ENCODE assay signal across 24 cellular contexts in the genomic region with DNA sequence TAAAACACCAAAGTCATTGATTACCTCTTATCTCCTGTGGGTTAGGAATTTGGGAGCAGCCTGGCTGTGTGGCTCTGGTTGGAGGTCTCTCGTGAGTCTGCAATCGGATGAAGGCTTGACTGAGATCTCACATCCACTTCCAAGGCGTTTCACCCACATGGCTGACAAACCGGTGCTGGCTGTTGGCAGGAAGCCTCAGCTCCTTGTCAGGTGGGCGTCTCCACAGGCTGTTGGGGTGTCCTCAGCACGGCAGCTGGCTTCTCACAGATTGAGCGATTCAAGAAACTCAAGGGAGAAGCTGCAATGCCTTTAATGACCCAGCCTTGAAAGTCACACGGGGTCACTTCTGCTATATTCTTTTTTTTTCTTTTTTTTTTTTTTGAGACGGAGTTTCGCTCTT. TPM values are rescaled to one million over a fixed set of nuclear protein-coding genes. Genes with fewer than 3 reads are reported as not detected.
A peak's percentile ranks its signal among the peaks of the same experiment; 100 is the strongest.
DNase-seq lines count a peak whose midpoint lies in the region; ATAC-seq and TF ChIP-seq lines count a peak whose summit lies in the region.
"Had no signal": no experiment of that assay in that cellular context is flagged by ENCODE, and none has a peak within 500 bp of the region (broad histone marks: within the 10 kb centered on the region; RNA-seq: fewer than 3 reads in every experiment).

No MANE protein-coding gene starts in this region.

- POLR2A ChIA-PET in WTC11 (lab: Charles Lee): interaction anchor here (0.7 kb wide), 1 partner anchor 147 kb away, joined by 3 read pairs; no protein-coding TSS in a partner anchor

- H3K4me3 ChIP-seq in spleen: no peak overlapping the region
- H3K4me3 ChIP-seq: BLaER1 treated with 17β-estradiol and CSF1 and Interleukin-3, amounts not matched to agents 10 nM and 100 nM had no signal

- H3K4me1 Mint-ChIP-seq in WTC11: no peaks in the 10 kb centered on the region

- no peaks in the 10 kb centered on the region for H3K36me3 ChIP-seq in spleen
- H3K36me3 ChIP-seq: BLaER1 treated with 17β-estradiol and CSF1 and Interleukin-3, amounts not matched to agents 10 nM and 100 nM had no signal

- WGBS in spleen, 5 donors: 77 to 84% (median 80%) methylated on average over 10 of the region's 10 CpGs

- TF ChIP-seq POLR2A in spleen (IDR thresholded peaks at IDR 0.05): no peak

- H3K27ac ChIP-seq in spleen: no peak overlapping the region
- H3K27ac ChIP-seq: 22Rv1; BLaER1 treated with 17β-estradiol and CSF1 and Interleukin-3, amounts not matched to agents 10 nM and 100 nM had no signal

- no peaks in the 10 kb centered on the region for H3K9me3 ChIP-seq in spleen
- H3K9me3 ChIP-seq: BLaER1 treated with 17β-estradiol and CSF1 and Interleukin-3, amounts not matched to agents 10 nM and 100 nM had no signal

- H3K27ac Mint-ChIP-seq in WTC11: 0 out of 2 replicates have a peak overlapping the region, but pooled peaks have one; percentile 36
- H3K27ac Mint-ChIP-seq: CD8-positive, alpha-beta T cell; HFFc6 had no signal

- no peaks in the 10 kb centered on the region for H3K9me3 Mint-ChIP-seq in WTC11
- H3K9me3 Mint-ChIP-seq: CD8-positive, alpha-beta T cell; HFFc6 had no signal

- no peaks in the 10 kb centered on the region for H3K36me3 Mint-ChIP-seq in WTC11
- H3K36me3 Mint-ChIP-seq: CD8-positive, alpha-beta T cell had no signal

- CTCF ChIA-PET in WTC11 (lab: Charles Lee): interaction anchor here (3.1 kb wide), 1 partner anchor 8 kb away, joined by 8 read pairs; no protein-coding TSS in a partner anchor

- H3K4me1 ChIP-seq in spleen: peaks cover 0 to 3% (median 0%) of the 10 kb centered on the region in 6 donors

- no peaks in the 10 kb centered on the region for H3K27me3 ChIP-seq in spleen (replicated peaks in 1 of 7)
- H3K27me3 ChIP-seq: BLaER1 treated with 17β-estradiol and CSF1 and Interleukin-3, amounts not matched to agents 10 nM and 100 nM had no signal

- TF ChIP-seq CTCF in WTC11 (IDR thresholded peaks at IDR 0.05): no peak
- no peak for TF ChIP-seq CTCF in spleen (IDR thresholded peaks at IDR 0.05 in 8 of 11, conservative IDR thresholded peaks at IDR 0.05 in 3 of 11)

- no peak for ATAC-seq in WTC11
- ATAC-seq in GM21717 (IDR thresholded peaks at IDR 0.05; ENCODE audit: unreplicated experiment): no peak
- ATAC-seq: CD8-positive, alpha-beta T cell; Panc1; SK-N-SH treated with all-trans-retinoic acid at 6 μM for 48 hours had no signal

- H3K4me3 Mint-ChIP-seq in WTC11: no peak overlapping the region
- H3K4me3 Mint-ChIP-seq: CD8-positive, alpha-beta T cell; HFFc6 had no signal

- intact Hi-C loops in spleen (cut with DNase I; ENCODE audit: low total_unique reads): no loop called here

- DNase-seq in DMS 273 (lab: John Stamatoyannopoulos, UW; ENCODE audit: unreplicated experiment) (peak; percentile 71), DMS 273 treated with DMSO at 0.1 percent for 48 hours (lab: John Stamatoyannopoulos, UW) (no peak), WTC11 (ENCODE audit: low spot score) (no peak), inferior parietal cortex (ENCODE audit: extremely low spot score) (peak; percentile 49), spleen (peak; percentile 47)
- no peak for DNase-seq in central memory CD4-positive, alpha-beta T cell
- DNase-seq in stimulated activated CD8-positive, alpha-beta memory T cell treated with anti-CD3 and anti-CD28 coated beads, Interleukin-4, amount 100 ng/mL, for 48 hours: no peak
- DNase-seq: ACHN; CD8-positive, alpha-beta T cell; DMS53; HFFc6; Kasumi-1; NCI-H1048; NCI-H1417 treated with DMSO at 0.1 percent for 48 hours; NCI-H187; NCI-H2107; NCI-H226; NCI-H510A treated with DMSO at 0.1 percent for 48 hours; SIG-M5 had no signal

- H3K27me3 Mint-ChIP-seq in WTC11 (ENCODE audit: low read depth): no peaks in the 10 kb centered on the region

TF ChIP-seq in WTC11, 78 proteins besides CTCF, POLR2A, EP300 and RAD21:
- TF ChIP-seq IRF2 (CRISPR knock-in tag; IDR thresholded peaks at IDR 0.05; ENCODE audit: borderline replicate concordance, low read depth) (no peak), E2F5 (CRISPR knock-in tag; IDR thresholded peaks at IDR 0.05) (no peak), FOXJ3 (CRISPR knock-in tag; IDR thresholded peaks at IDR 0.05; ENCODE audit: borderline replicate concordance) (no peak)

RNA-seq across cellular contexts. Expression of gene CORO1C, which starts 28.6 kb away (rescaled TPM):
- total RNA-seq in WTC11 (2021) (108 to 114 TPM (median 113 TPM) in 3 replicates), spleen (100 to 1,000 TPM in 2 of 7 donors, 10 to 100 TPM in 5; 71.2 to 119 (median 79.1) TPM)
- 10 to 100 TPM; 12.0 to 26.1 (median 17.1) TPM for polyA plus RNA-seq in spleen

Comparison
In these comparisons a context has a peak if more than half of its experiments do, and no peak if none do; other contexts are left out.
1. DNase-seq: peak in DMS 273 (single experiment), inferior parietal cortex (single experiment) and spleen (single experiment); none in DMS 273 treated with DMSO at 0.1 percent for 48 hours (single experiment), WTC11 (single experiment), central memory CD4-positive, alpha-beta T cell (single experiment) and stimulated activated CD8-positive, alpha-beta memory T cell treated with anti-CD3 and anti-CD28 coated beads, Interleukin-4, amount 100 ng/mL, for 48 hours (single experiment).